In the genomic region with DNA sequence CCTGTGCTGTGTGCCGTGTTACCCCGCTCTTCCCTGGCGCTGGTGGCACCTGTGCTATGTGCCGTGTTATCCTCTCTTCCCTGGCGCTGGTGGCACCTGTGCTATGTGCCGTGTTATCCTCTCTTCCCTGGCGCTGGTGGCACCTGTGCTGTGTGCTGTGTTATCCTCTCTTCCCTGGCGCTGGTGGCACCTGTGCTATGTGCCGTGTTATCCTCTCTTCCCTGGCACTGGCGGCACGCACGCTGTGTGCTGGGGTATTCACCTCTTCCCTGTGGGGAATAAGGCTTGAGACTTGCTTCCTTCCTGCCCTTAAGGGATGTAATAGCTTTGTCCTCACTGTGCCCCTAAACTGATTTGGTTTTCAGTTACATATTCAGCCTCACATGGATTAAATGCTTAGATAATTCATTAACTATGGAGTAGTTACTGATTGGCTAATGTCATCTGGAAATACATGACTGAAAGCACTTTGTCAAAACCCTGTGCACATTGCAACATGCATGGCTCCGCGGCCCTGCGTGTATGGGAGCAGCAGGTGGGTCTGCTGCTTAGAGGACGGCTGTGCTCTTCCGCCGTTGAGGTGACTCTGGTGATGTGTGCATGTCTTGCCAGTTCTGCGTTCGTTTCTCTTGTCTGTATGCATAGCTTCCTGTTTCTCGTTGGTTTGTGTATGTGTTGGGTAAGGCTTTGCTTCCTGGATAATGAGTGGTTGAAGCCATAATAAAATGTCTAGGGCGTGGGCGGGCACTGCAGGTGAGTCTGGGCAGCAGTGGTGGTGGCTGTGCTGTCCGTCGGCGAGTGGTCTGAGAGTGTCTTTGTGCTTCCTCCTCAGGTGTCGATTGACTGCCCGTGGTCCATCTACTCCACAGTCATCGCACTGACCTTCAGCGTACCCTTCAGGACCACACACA, we compare ENCODE assay signal across 8 cellular contexts. TPM values are rescaled to one million over a fixed set of nuclear protein-coding genes. Genes with fewer than 3 reads are reported as not detected.
DNase-seq lines count a peak whose midpoint lies in the region; ATAC-seq and TF ChIP-seq lines count a peak whose summit lies in the region.

No MANE protein-coding gene starts in this region.

- H3K27me3 Mint-ChIP-seq in endothelial cell (ENCODE audit: unreplicated experiment), result no peaks in the 10 kb centered on the region

- peaks cover 38% of the 10 kb centered on the region for H3K36me3 Mint-ChIP-seq in endothelial cell (ENCODE audit: low read depth, unreplicated experiment)

- no peak for TF ChIP-seq CTCF in endothelial cell (IDR thresholded peaks at IDR 0.05; ENCODE audit: unreplicated experiment)

- no peak overlapping the region for H3K27ac Mint-ChIP-seq in endothelial cell (ENCODE audit: unreplicated experiment)

- peak; percentile 44 for ATAC-seq in stimulated activated naive CD8-positive, alpha-beta T cell treated with anti-CD3 and anti-CD28 coated beads, Interleukin-15, Interleukin-2, amounts not matched to agents 100 U/mL and 50 U/mL, for 24 hours

- H3K4me1 Mint-ChIP-seq in endothelial cell (ENCODE audit: unreplicated experiment), result no peaks in the 10 kb centered on the region

- no peaks in the 10 kb centered on the region for H3K9me3 Mint-ChIP-seq in endothelial cell (ENCODE audit: unreplicated experiment)

- H3K4me3 Mint-ChIP-seq in endothelial cell (ENCODE audit: unreplicated experiment), result peak overlapping the region; percentile 49

- DNase-seq in NCI-H510A (lab: John Stamatoyannopoulos, UW) (peak; percentile 21), NCI-H510A treated with DMSO at 0.1 percent for 48 hours (lab: John Stamatoyannopoulos, UW) (no peak), T-helper 1 cell (peak in 3 of 5 donors; percentile 44 to 88 (median 50)), endothelial cell (ENCODE audit: low spot score) (no peak), NCI-H226 (no peak), GM03348 (ENCODE audit: low spot score) (no peak), COR-L47 (lab: John Stamatoyannopoulos, UW) (no peak)
- no peak for DNase-seq in stimulated activated naive CD8-positive, alpha-beta T cell treated with anti-CD3 and anti-CD28 coated beads, Interleukin-15, Interleukin-2, amounts not matched to agents 100 U/mL and 50 U/mL, for 24 hours

RNA-seq across cellular contexts. Expression of gene PWP2, which starts 17.9 kb away (rescaled TPM):
- total RNA-seq in endothelial cell (ENCODE audit: unreplicated experiment), result 11.0 TPM

RNA-seq across cellular contexts. Expression of gene GATD3, which starts 44.2 kb away (rescaled TPM):
- 41.3 TPM for total RNA-seq in endothelial cell (ENCODE audit: unreplicated experiment)

Comparison
In these comparisons a context has a peak if more than half of its experiments do, and no peak if none do; other contexts are left out.
1. DNase-seq: peak in NCI-H510A (single experiment) and T-helper 1 cell (3 of 5); none in NCI-H510A treated with DMSO at 0.1 percent for 48 hours (single experiment), endothelial cell (single experiment), stimulated activated naive CD8-positive, alpha-beta T cell treated with anti-CD3 and anti-CD28 coated beads, Interleukin-15, Interleukin-2, amounts not matched to agents 100 U/mL and 50 U/mL, for 24 hours (single experiment), NCI-H226 (single experiment), GM03348 (single experiment) and COR-L47 (single experiment).